ENCODE assay signal across 8 cellular contexts in genomic region chr13:98476106-98476505, GRCh38.
DNase-seq lines count a peak whose midpoint lies in the region; ATAC-seq and TF ChIP-seq lines count a peak whose summit lies in the region.

No MANE protein-coding gene starts in this region.

- peak overlapping the region; percentile 71 for H3K4me3 Mint-ChIP-seq in activated naive CD8-positive, alpha-beta T cell treated with anti-CD3 and anti-CD28 coated beads, Interleukin-2, amount 10 ng/mL, durations not matched to agents 7 days and 5 days
- H3K4me3 Mint-ChIP-seq in osteocyte (ENCODE audit: unreplicated experiment), result peak overlapping the region; percentile 34

- no peaks in the 10 kb centered on the region for H3K9me2 ChIP-seq in MM.1S (replicated peaks; ENCODE audit: insufficient read depth, low read length)

- peaks cover 3% of the 10 kb centered on the region; the same call in 1 of the 2 replicates for H4K20me1 ChIP-seq in MM.1S (ENCODE audit: insufficient read depth, low read length)

- H3K9me3 ChIP-seq in MM.1S (replicated peaks; ENCODE audit: insufficient read depth, low read length), result no peaks in the 10 kb centered on the region

- H3F3A ChIP-seq in MM.1S (ENCODE audit: insufficient read depth, low read length), result peaks cover 8% of the 10 kb centered on the region; the same call in 1 of the 2 replicates

- H3K27me3 Mint-ChIP-seq in activated naive CD8-positive, alpha-beta T cell treated with anti-CD3 and anti-CD28 coated beads, Interleukin-2, amount 10 ng/mL, durations not matched to agents 7 days and 5 days, result no peaks in the 10 kb centered on the region
- no peaks in the 10 kb centered on the region for H3K27me3 Mint-ChIP-seq in osteocyte (ENCODE audit: unreplicated experiment)

- peaks cover 49% of the 10 kb centered on the region for H3K4me1 Mint-ChIP-seq in activated naive CD8-positive, alpha-beta T cell treated with anti-CD3 and anti-CD28 coated beads, Interleukin-2, amount 10 ng/mL, durations not matched to agents 7 days and 5 days
- H3K4me1 Mint-ChIP-seq in osteocyte (ENCODE audit: unreplicated experiment), result peaks cover 39% of the 10 kb centered on the region

- H3K4me3 ChIP-seq in MM.1S (ENCODE audit: low read length), result peak overlapping the region; percentile 14; the same call in 1 of the 2 replicates

- H3K9me3 Mint-ChIP-seq in activated naive CD8-positive, alpha-beta T cell treated with anti-CD3 and anti-CD28 coated beads, Interleukin-2, amount 10 ng/mL, durations not matched to agents 7 days and 5 days, result peaks cover 4% of the 10 kb centered on the region
- no peaks in the 10 kb centered on the region for H3K9me3 Mint-ChIP-seq in osteocyte (ENCODE audit: unreplicated experiment)

- peak; percentile 38 for ATAC-seq in GM21737 (IDR thresholded peaks at IDR 0.05; ENCODE audit: unreplicated experiment)
- ATAC-seq in activated naive CD8-positive, alpha-beta T cell treated with anti-CD3 and anti-CD28 coated beads, Interleukin-2, amount 10 ng/mL, durations not matched to agents 7 days and 5 days (ENCODE audit: low read depth), result peak; percentile 48

- H3K4me1 ChIP-seq in MM.1S (ENCODE audit: low read length), result peaks cover 24% of the 10 kb centered on the region

- H3K27ac Mint-ChIP-seq in activated naive CD8-positive, alpha-beta T cell treated with anti-CD3 and anti-CD28 coated beads, Interleukin-2, amount 10 ng/mL, durations not matched to agents 7 days and 5 days, result peak overlapping the region; percentile 75
- H3K27ac Mint-ChIP-seq in osteocyte (ENCODE audit: unreplicated experiment), result peak overlapping the region; percentile 85

- H3K36me3 Mint-ChIP-seq in activated naive CD8-positive, alpha-beta T cell treated with anti-CD3 and anti-CD28 coated beads, Interleukin-2, amount 10 ng/mL, durations not matched to agents 7 days and 5 days, result peaks cover 58% of the 10 kb centered on the region
- H3K36me3 Mint-ChIP-seq in osteocyte (ENCODE audit: unreplicated experiment), result peaks cover 38% of the 10 kb centered on the region

- no peak overlapping the region for H2AFZ ChIP-seq in MM.1S (ENCODE audit: low read length)

- no peaks in the 10 kb centered on the region for H3K27me3 ChIP-seq in MM.1S (replicated peaks; ENCODE audit: insufficient read depth, low read length)

- TF ChIP-seq CTCF in GM10266 (IDR thresholded peaks at IDR 0.05; ENCODE audit: control insufficient read depth, insufficient read depth, low read depth, missing control alignments) (no peak), MM.1S (IDR thresholded peaks at IDR 0.05; ENCODE audit: low read length) (no peak), osteocyte (IDR thresholded peaks at IDR 0.05) (no peak)

- peaks cover 7% of the 10 kb centered on the region; the same call in 1 of the 2 replicates for H3K36me3 ChIP-seq in MM.1S (replicated peaks; ENCODE audit: insufficient read depth, low read length)

- peak overlapping the region; percentile 76; the same call in 1 of the 2 replicates for H3K4me2 ChIP-seq in MM.1S (ENCODE audit: low read depth, low read length)

- no peak overlapping the region; the same call in 1 of the 2 replicates for H3K9ac ChIP-seq in MM.1S (ENCODE audit: low read length)

- DNase-seq in GM10266 (ENCODE audit: extremely low spot score), result peak; percentile 73
- DNase-seq in MM.1S, result no peak
- DNase-seq in activated naive CD8-positive, alpha-beta T cell treated with anti-CD3 and anti-CD28 coated beads, Interleukin-2, amount 10 ng/mL, durations not matched to agents 7 days and 5 days, result peak; percentile 43
- DNase-seq in osteocyte (ENCODE audit: extremely low spot score, unreplicated experiment), result no peak
- no peak for DNase-seq in DMS53 treated with DMSO at 0.1 percent for 48 hours (lab: John Stamatoyannopoulos, UW; ENCODE audit: unreplicated experiment)
- no peak for DNase-seq in MV-4-11 (lab: John Stamatoyannopoulos, UW)
- DNase-seq in SHP77 treated with DMSO at 0.1 percent for 48 hours (lab: John Stamatoyannopoulos, UW), result no peak

- H3K27ac ChIP-seq in MM.1S (ENCODE audit: low read length), result peak overlapping the region; percentile 69

- peaks cover 81% of the 10 kb centered on the region for H3K79me2 ChIP-seq in MM.1S (ENCODE audit: low read length)

- POLR2A ChIA-PET in activated naive CD8-positive, alpha-beta T cell treated with anti-CD3 and anti-CD28 coated beads, Interleukin-2, amount 10 ng/mL, durations not matched to agents 7 days and 5 days (lab: Charles Lee), result interaction anchor here (0.6 to 2.1 kb wide), 3 partner anchors 28 to 95 kb away, joined by 3 to 8 read pairs (median 3); no protein-coding TSS in a partner anchor

Comparison
In these comparisons a context has a peak if more than half of its experiments do, and no peak if none do; other contexts are left out.
1. DNase-seq: peak in GM10266 (single experiment) and activated naive CD8-positive, alpha-beta T cell treated with anti-CD3 and anti-CD28 coated beads, Interleukin-2, amount 10 ng/mL, durations not matched to agents 7 days and 5 days (single experiment); none in MM.1S (single experiment), osteocyte (single experiment), DMS53 treated with DMSO at 0.1 percent for 48 hours (single experiment), MV-4-11 (single experiment) and SHP77 treated with DMSO at 0.1 percent for 48 hours (single experiment).